In genomic region chr16:85614338-85615013, GRCh38 we compare ENCODE assay signal across 1 cellular context.
A peak's percentile ranks its signal among the peaks of the same experiment; 100 is the strongest.
TF ChIP-seq lines count a peak whose summit lies in the region.

No MANE protein-coding gene starts in this region.

TF ChIP-seq in HepG2, 621 proteins besides CTCF, POLR2A, EP300 and RAD21 (continued from another document and continues in another):
- TF ChIP-seq, protein P1, sequence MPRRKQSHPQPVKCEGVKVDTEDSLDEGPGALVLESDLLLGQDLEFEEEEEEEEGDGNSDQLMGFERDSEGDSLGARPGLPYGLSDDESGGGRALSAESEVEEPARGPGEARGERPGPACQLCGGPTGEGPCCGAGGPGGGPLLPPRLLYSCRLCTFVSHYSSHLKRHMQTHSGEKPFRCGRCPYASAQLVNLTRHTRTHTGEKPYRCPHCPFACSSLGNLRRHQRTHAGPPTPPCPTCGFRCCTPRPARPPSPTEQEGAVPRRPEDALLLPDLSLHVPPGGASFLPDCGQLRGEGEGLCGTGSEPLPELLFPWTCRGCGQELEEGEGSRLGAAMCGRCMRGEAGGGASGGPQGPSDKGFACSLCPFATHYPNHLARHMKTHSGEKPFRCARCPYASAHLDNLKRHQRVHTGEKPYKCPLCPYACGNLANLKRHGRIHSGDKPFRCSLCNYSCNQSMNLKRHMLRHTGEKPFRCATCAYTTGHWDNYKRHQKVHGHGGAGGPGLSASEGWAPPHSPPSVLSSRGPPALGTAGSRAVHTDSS (CRISPR knock-in tag; conservative IDR thresholded peaks at IDR 0.05) = no peak
- TF ChIP-seq YEATS4 (CRISPR knock-in tag; IDR thresholded peaks at IDR 0.05; ENCODE audit: borderline replicate concordance) (peak; percentile 44; the same call in 1 of the 2 replicates), TFDP1 (CRISPR knock-in tag; IDR thresholded peaks at IDR 0.05; ENCODE audit: borderline replicate concordance) (no peak), NFKB2 (CRISPR knock-in tag; IDR thresholded peaks at IDR 0.05; ENCODE audit: borderline replicate concordance) (0 out of 2 replicates have a peak, but pooled peaks have one; percentile 39), REXO4 (CRISPR knock-in tag; IDR thresholded peaks at IDR 0.05; ENCODE audit: borderline replicate concordance) (no peak), ZNF563 (CRISPR knock-in tag; IDR thresholded peaks at IDR 0.05) (peak; percentile 43; the same call in 1 of the 2 replicates), ZNF510 (CRISPR knock-in tag; IDR thresholded peaks at IDR 0.05; ENCODE audit: low read depth) (0 out of 2 replicates have a peak, but pooled peaks have one; percentile 61), BRCA1 (CRISPR knock-in tag; IDR thresholded peaks at IDR 0.05) (no peak), ZNF607 (CRISPR knock-in tag; IDR thresholded peaks at IDR 0.05; ENCODE audit: borderline replicate concordance) (peak; percentile 52; the same call in 1 of the 2 replicates), PHF20 (CRISPR knock-in tag; IDR thresholded peaks at IDR 0.05) (no peak), ZMYM4 (CRISPR knock-in tag; IDR thresholded peaks at IDR 0.05) (0 out of 2 replicates have a peak, but pooled peaks have one; percentile 39), FOXM1 (CRISPR knock-in tag; IDR thresholded peaks at IDR 0.05) (no peak), ETS1 (CRISPR knock-in tag; IDR thresholded peaks at IDR 0.05) (0 out of 2 replicates have a peak, but pooled peaks have one; percentile 9), MEIS2 (CRISPR knock-in tag; IDR thresholded peaks at IDR 0.05) (no peak), ZHX1 (CRISPR knock-in tag; IDR thresholded peaks at IDR 0.05; ENCODE audit: low read depth) (no peak), PITX1 (CRISPR knock-in tag; IDR thresholded peaks at IDR 0.05) (no peak), AFF4 (CRISPR knock-in tag; IDR thresholded peaks at IDR 0.05) (0 out of 2 replicates have a peak, but pooled peaks have one; percentile 13), SIX1 (CRISPR knock-in tag; IDR thresholded peaks at IDR 0.05; ENCODE audit: borderline replicate concordance) (no peak), GATA4 (IDR thresholded peaks at IDR 0.05; ENCODE audit: borderline replicate concordance, low read depth) (0 out of 2 replicates have a peak, but pooled peaks have one; percentile 24), STAG1 (CRISPR knock-in tag; IDR thresholded peaks at IDR 0.05) (no peak), ZZZ3 (CRISPR knock-in tag; IDR thresholded peaks at IDR 0.05; ENCODE audit: borderline replicate concordance) (peak; percentile 66; the same call in 1 of the 2 replicates), MAX (IDR thresholded peaks at IDR 0.05) (peak; percentile 30), ZNF430 (CRISPR knock-in tag; IDR thresholded peaks at IDR 0.05) (peak; percentile 73; the same call in 1 of the 2 replicates), ZNF230 (CRISPR knock-in tag; IDR thresholded peaks at IDR 0.05) (peak; percentile 38; the same call in 1 of the 2 replicates), ZNF543 (CRISPR knock-in tag; IDR thresholded peaks at IDR 0.05) (no peak; the same call in 1 of the 2 replicates), ZNF234 (CRISPR knock-in tag; conservative IDR thresholded peaks at IDR 0.05) (0 out of 2 replicates have a peak, but pooled peaks have one; percentile 76), ZNF777 (CRISPR knock-in tag; IDR thresholded peaks at IDR 0.05) (0 out of 2 replicates have a peak, but pooled peaks have one; percentile 48), MXI1 (IDR thresholded peaks at IDR 0.05; ENCODE audit: borderline replicate concordance, low read depth, low read length) (peak; percentile 44; the same call in 1 of the 3 replicates), ZNF335 (CRISPR knock-in tag; IDR thresholded peaks at IDR 0.05) (no peak), ZNF678 (CRISPR knock-in tag; IDR thresholded peaks at IDR 0.05) (0 out of 2 replicates have a peak, but pooled peaks have one; percentile 40), AGO1 (IDR thresholded peaks at IDR 0.05; ENCODE audit: low read depth, low read length, poor library complexity, severe bottlenecking) (peak; percentile 14), MAFG (CRISPR knock-in tag; IDR thresholded peaks at IDR 0.05) (0 out of 2 replicates have a peak, but pooled peaks have one; percentile 40), ZNF205 (CRISPR knock-in tag; IDR thresholded peaks at IDR 0.05) (0 out of 2 replicates have a peak, but pooled peaks have one; percentile 23)
- TF ChIP-seq, protein P2, sequence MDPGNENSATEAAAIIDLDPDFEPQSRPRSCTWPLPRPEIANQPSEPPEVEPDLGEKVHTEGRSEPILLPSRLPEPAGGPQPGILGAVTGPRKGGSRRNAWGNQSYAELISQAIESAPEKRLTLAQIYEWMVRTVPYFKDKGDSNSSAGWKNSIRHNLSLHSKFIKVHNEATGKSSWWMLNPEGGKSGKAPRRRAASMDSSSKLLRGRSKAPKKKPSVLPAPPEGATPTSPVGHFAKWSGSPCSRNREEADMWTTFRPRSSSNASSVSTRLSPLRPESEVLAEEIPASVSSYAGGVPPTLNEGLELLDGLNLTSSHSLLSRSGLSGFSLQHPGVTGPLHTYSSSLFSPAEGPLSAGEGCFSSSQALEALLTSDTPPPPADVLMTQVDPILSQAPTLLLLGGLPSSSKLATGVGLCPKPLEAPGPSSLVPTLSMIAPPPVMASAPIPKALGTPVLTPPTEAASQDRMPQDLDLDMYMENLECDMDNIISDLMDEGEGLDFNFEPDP (CRISPR knock-in tag; conservative IDR thresholded peaks at IDR 0.05) = no peak
- TF ChIP-seq, protein P3, sequence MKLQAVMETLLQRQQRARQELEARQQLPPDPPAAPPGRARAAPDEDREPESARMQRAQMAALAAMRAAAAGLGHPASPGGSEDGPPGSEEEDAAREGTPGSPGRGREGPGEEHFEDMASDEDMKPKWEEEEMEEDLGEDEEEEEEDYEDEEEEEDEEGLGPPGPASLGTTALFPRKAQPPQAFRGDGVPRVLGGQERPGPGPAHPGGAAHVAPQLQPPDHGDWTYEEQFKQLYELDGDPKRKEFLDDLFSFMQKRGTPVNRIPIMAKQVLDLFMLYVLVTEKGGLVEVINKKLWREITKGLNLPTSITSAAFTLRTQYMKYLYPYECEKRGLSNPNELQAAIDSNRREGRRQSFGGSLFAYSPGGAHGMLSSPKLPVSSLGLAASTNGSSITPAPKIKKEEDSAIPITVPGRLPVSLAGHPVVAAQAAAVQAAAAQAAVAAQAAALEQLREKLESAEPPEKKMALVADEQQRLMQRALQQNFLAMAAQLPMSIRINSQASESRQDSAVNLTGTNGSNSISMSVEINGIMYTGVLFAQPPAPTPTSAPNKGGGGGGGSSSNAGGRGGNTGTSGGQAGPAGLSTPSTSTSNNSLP (IDR thresholded peaks at IDR 0.05; ENCODE audit: low read depth, low read length) = no peak
- TF ChIP-seq, protein P4, sequence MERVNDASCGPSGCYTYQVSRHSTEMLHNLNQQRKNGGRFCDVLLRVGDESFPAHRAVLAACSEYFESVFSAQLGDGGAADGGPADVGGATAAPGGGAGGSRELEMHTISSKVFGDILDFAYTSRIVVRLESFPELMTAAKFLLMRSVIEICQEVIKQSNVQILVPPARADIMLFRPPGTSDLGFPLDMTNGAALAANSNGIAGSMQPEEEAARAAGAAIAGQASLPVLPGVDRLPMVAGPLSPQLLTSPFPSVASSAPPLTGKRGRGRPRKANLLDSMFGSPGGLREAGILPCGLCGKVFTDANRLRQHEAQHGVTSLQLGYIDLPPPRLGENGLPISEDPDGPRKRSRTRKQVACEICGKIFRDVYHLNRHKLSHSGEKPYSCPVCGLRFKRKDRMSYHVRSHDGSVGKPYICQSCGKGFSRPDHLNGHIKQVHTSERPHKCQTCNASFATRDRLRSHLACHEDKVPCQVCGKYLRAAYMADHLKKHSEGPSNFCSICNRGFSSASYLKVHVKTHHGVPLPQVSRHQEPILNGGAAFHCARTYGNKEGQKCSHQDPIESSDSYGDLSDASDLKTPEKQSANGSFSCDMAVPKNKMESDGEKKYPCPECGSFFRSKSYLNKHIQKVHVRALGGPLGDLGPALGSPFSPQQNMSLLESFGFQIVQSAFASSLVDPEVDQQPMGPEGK (CRISPR knock-in tag; IDR thresholded peaks at IDR 0.05) = peak; percentile 68; the same call in 1 of the 2 replicates
- TF ChIP-seq, protein P5, sequence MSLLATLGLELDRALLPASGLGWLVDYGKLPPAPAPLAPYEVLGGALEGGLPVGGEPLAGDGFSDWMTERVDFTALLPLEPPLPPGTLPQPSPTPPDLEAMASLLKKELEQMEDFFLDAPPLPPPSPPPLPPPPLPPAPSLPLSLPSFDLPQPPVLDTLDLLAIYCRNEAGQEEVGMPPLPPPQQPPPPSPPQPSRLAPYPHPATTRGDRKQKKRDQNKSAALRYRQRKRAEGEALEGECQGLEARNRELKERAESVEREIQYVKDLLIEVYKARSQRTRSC (CRISPR knock-in tag; IDR thresholded peaks at IDR 0.05; ENCODE audit: low read depth) = no peak
- TF ChIP-seq, protein P6, sequence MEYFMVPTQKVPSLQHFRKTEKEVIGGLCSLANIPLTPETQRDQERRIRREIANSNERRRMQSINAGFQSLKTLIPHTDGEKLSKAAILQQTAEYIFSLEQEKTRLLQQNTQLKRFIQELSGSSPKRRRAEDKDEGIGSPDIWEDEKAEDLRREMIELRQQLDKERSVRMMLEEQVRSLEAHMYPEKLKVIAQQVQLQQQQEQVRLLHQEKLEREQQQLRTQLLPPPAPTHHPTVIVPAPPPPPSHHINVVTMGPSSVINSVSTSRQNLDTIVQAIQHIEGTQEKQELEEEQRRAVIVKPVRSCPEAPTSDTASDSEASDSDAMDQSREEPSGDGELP (IDR thresholded peaks at IDR 0.05; ENCODE audit: borderline replicate concordance, low read depth) = peak; percentile 9; the same call in 1 of the 2 replicates
- TF ChIP-seq, protein P7, sequence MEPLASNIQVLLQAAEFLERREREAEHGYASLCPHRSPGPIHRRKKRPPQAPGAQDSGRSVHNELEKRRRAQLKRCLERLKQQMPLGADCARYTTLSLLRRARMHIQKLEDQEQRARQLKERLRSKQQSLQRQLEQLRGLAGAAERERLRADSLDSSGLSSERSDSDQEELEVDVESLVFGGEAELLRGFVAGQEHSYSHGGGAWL (CRISPR knock-in tag; IDR thresholded peaks at IDR 0.05) = no peak
